In genomic region chr1:22132517-22133235, GRCh38 we compare ENCODE assay signal across 13 cellular contexts. TPM values are rescaled to one million over a fixed set of nuclear protein-coding genes. Genes with fewer than 3 reads are reported as not detected.
DNase-seq lines count a peak whose midpoint lies in the region; ATAC-seq, FAIRE-seq and TF ChIP-seq lines count a peak whose summit lies in the region.
"Had no signal": no experiment of that assay in that cellular context is flagged by ENCODE, and none has a peak within 500 bp of the region (broad histone marks: within the 10 kb centered on the region; RNA-seq: fewer than 3 reads in every experiment).

No MANE protein-coding gene starts in this region.

- 79% methylated on average over 10 of the region's 15 CpGs; no CpG with 5 or more reads in 1 of the 2 donors for WGBS in transverse colon (ENCODE audit: low coverage in 1 of 2), 2 donors

- H3K4me3 ChIP-seq in astrocyte (ENCODE audit: insufficient read depth, low read depth, low read length) (no peak overlapping the region), keratinocyte (ENCODE audit: control insufficient read depth in 2 of 3, extremely low read depth in 1 of 3, insufficient read depth in 2 of 3, low read depth in 1 of 3, low read length in 3 of 3) (no peak overlapping the region), transverse colon (no peak overlapping the region)
- H3K4me3 ChIP-seq: lower lobe of right lung, suprapubic skin had no signal

- peaks cover 9% of the 10 kb centered on the region for H3K36me3 Mint-ChIP-seq in astrocyte (ENCODE audit: low read depth, unreplicated experiment)
- H3K36me3 Mint-ChIP-seq: CD14-positive monocyte had no signal

- dilution Hi-C loops in keratinocyte (cut with MboI; ENCODE audit: extremely low pct_ligation_motif_present, low sequenced_read_pairs) = no loop called here

- peaks cover 3% of the 10 kb centered on the region for H3K27me3 ChIP-seq in astrocyte (ENCODE audit: insufficient read depth, low read length)
- H3K27me3 ChIP-seq in keratinocyte (ENCODE audit: control insufficient read depth, extremely low read depth, insufficient read depth, low read length) = peaks cover 24% of the 10 kb centered on the region
- H3K27me3 ChIP-seq in transverse colon = no peaks in the 10 kb centered on the region
- H3K27me3 ChIP-seq: suprapubic skin had no signal

- H3K27ac Mint-ChIP-seq in astrocyte (ENCODE audit: unreplicated experiment) = peak overlapping the region; percentile 47
- H3K27ac Mint-ChIP-seq: CD14-positive monocyte had no signal

- TF ChIP-seq EP300 in transverse colon (IDR thresholded peaks at IDR 0.05; ENCODE audit: low read depth) = no peak

- H3K9ac ChIP-seq in astrocyte (ENCODE audit: low read length) (no peak overlapping the region), keratinocyte (ENCODE audit: control insufficient read depth, extremely low read depth, insufficient read depth, low read length) (no peak overlapping the region)

- H3K4me2 ChIP-seq in astrocyte (ENCODE audit: low read length) (peak overlapping the region; percentile 28), keratinocyte (ENCODE audit: control insufficient read depth, extremely low read depth, insufficient read depth, low read depth, low read length) (peak overlapping the region; percentile 3)

- H3K4me1 ChIP-seq in astrocyte (ENCODE audit: insufficient read depth, low read length) (peaks cover 23% of the 10 kb centered on the region), keratinocyte (ENCODE audit: control insufficient read depth, extremely low read depth, insufficient read depth, low read length) (peaks cover 19% of the 10 kb centered on the region), transverse colon (peaks cover 0 to 6% (median 2%) of the 10 kb centered on the region in 4 donors)

- peaks cover 6% of the 10 kb centered on the region for H3K4me1 Mint-ChIP-seq in astrocyte (ENCODE audit: low read depth, unreplicated experiment)

- no peak for TF ChIP-seq POLR2A in transverse colon (IDR thresholded peaks at IDR 0.05)

- H3K4me3 Mint-ChIP-seq in astrocyte (ENCODE audit: unreplicated experiment) = no peak overlapping the region
- H3K4me3 Mint-ChIP-seq: activated T-cell treated with anti-CD3 and anti-CD28 coated beads, Interleukin-2, amount 50 U/mL, for 4 hours; CD14-positive monocyte had no signal

- no peaks in the 10 kb centered on the region for H3K9me3 Mint-ChIP-seq in astrocyte (ENCODE audit: unreplicated experiment)
- H3K9me3 Mint-ChIP-seq: activated T-cell treated with anti-CD3 and anti-CD28 coated beads, Interleukin-2, amount 50 U/mL, for 4 hours; CD14-positive monocyte had no signal

- H2AFZ ChIP-seq in astrocyte (ENCODE audit: low read depth, low read length) = no peak overlapping the region
- no peak overlapping the region for H2AFZ ChIP-seq in keratinocyte (ENCODE audit: control insufficient read depth, low read length)

- peaks cover 74% of the 10 kb centered on the region for H4K20me1 ChIP-seq in astrocyte (ENCODE audit: insufficient read depth, low read length)
- peaks cover 2% of the 10 kb centered on the region for H4K20me1 ChIP-seq in keratinocyte (ENCODE audit: control insufficient read depth, extremely low read depth, insufficient read depth, low read length)

- no peaks in the 10 kb centered on the region for H3K36me3 ChIP-seq in astrocyte (ENCODE audit: insufficient read depth, low read length)
- H3K36me3 ChIP-seq in keratinocyte (ENCODE audit: control insufficient read depth in 2 of 2, extremely low read depth in 1 of 2, insufficient read depth in 2 of 2, low read length in 2 of 2) = no peaks in the 10 kb centered on the region
- H3K36me3 ChIP-seq in transverse colon = no peaks in the 10 kb centered on the region
- H3K36me3 ChIP-seq: lower lobe of right lung, suprapubic skin, WERI-Rb-1 had no signal

- H3K79me2 ChIP-seq in astrocyte (ENCODE audit: insufficient read depth, low read length) (no peaks in the 10 kb centered on the region), keratinocyte (ENCODE audit: control insufficient read depth, insufficient read depth, low read length) (no peaks in the 10 kb centered on the region)

- no peak for FAIRE-seq in astrocyte (lab: Jason Lieb, UNC)
- peak; percentile 76 for FAIRE-seq in keratinocyte (lab: Jason Lieb, UNC)

- peak; percentile 89 for DNase-seq in AG08396 (ENCODE audit: low spot score)
- DNase-seq in HS-27A (ENCODE audit: low read depth) = peak; percentile 51
- DNase-seq in astrocyte (ENCODE audit: low read depth) = peak; percentile 52
- no peak for DNase-seq in keratinocyte (ENCODE audit: low read depth, low spot score)
- DNase-seq in transverse colon = no peak
- DNase-seq in CD1c-positive myeloid dendritic cell (ENCODE audit: extremely low spot score) = no peak
- DNase-seq in inferior parietal cortex (ENCODE audit: extremely low spot score) = no peak

- H3K9me1 ChIP-seq in keratinocyte (ENCODE audit: control insufficient read depth, extremely low read depth, insufficient read depth, low read length) = no peaks in the 10 kb centered on the region

- ATAC-seq in GM21515 (IDR thresholded peaks at IDR 0.05; ENCODE audit: unreplicated experiment) = no peak

- H3K9me3 ChIP-seq in astrocyte (ENCODE audit: insufficient read depth, low read depth, low read length) = no peaks in the 10 kb centered on the region
- H3K9me3 ChIP-seq in keratinocyte (ENCODE audit: control insufficient read depth, low read depth, low read length) = no peaks in the 10 kb centered on the region
- no peaks in the 10 kb centered on the region for H3K9me3 ChIP-seq in transverse colon
- H3K9me3 ChIP-seq: lower lobe of right lung, suprapubic skin had no signal

- intact Hi-C loops in transverse colon (cut with DNase I; ENCODE audit: low total_unique reads) = no loop called here

- in situ Hi-C loops in transverse colon (cut with MboI; ENCODE audit: low pct_ligation_motif_present in 1 of 4, low pct_unique_long_range_greater_than_20kb in 1 of 4, low sequenced_read_pairs in 3 of 4) = loop anchor here in 3 of 4 donors (10.0 to 25.0 kb wide), 4 partner anchors 152 to 505 kb away; partner anchors contain the start of genes C1QA (in 2 of the 3) and C1QC (in 2 of the 3)

- peaks cover 4% of the 10 kb centered on the region for H3K27me3 Mint-ChIP-seq in astrocyte (ENCODE audit: low read depth, unreplicated experiment)

- H3K27ac ChIP-seq in astrocyte (ENCODE audit: low read depth, low read length) (no peak overlapping the region), keratinocyte (ENCODE audit: control insufficient read depth, insufficient read depth, low read length) (no peak overlapping the region), transverse colon (no peak overlapping the region)
- H3K27ac ChIP-seq: lower lobe of right lung, suprapubic skin, WERI-Rb-1 had no signal

- TF ChIP-seq CTCF in astrocyte (IDR thresholded peaks at IDR 0.05; ENCODE audit: insufficient read depth, low read depth, low read length) (no peak), keratinocyte (optimal IDR thresholded peaks at IDR 0.05 in 1 of 3, IDR thresholded peaks at IDR 0.05 in 1 of 3, conservative IDR thresholded peaks at IDR 0.05 in 1 of 3; ENCODE audit: extremely low read depth in 1 of 3, insufficient read depth in 2 of 3, low read length in 3 of 3) (no peak), transverse colon (IDR thresholded peaks at IDR 0.05) (no peak)

RNA-seq across cellular contexts. Expression of gene WNT4, which starts 10.2 kb away (rescaled TPM):
- 0.91 and 1.2 TPM in 2 replicates for total RNA-seq in astrocyte
- polyA plus RNA-seq in keratinocyte = 0.35 to 17.2 TPM (median 2.6 TPM) in 3 replicates
- polyA plus RNA-seq in keratinocyte (2011; ENCODE audit: low read depth) = 4.3 TPM
- polyA plus RNA-seq in keratinocyte (2011; cell fraction: cytosol; rRNA removed) = 1.6 and 3.0 TPM in 2 replicates
- 2.6 and 3.1 TPM in 2 replicates for polyA plus RNA-seq in keratinocyte (2011; cell fraction: nucleus; rRNA removed)
- 0.30 and 4.5 TPM in 2 replicates for polyA plus RNA-seq in keratinocyte (2012; ENCODE audit: low replicate concordance)
- 4.6 to 7.8 TPM in 2 of 3 replicates, not detected in the other for polyA minus RNA-seq in keratinocyte
- polyA minus RNA-seq in keratinocyte (2011; cell fraction: cytosol; rRNA and poly(A)+ RNA removed) = 0.96 TPM
- polyA minus RNA-seq in keratinocyte (2011; cell fraction: nucleus; rRNA and poly(A)+ RNA removed) = 0.84 and 0.93 TPM in 2 replicates
- 1 to 10 TPM in 2 of 4 donors, under 1 TPM in 1, not detected in 1; 0.82 to 3.0 (median 2.1) TPM for total RNA-seq in transverse colon
- total RNA-seq: activated T-cell treated with anti-CD3 and anti-CD28 coated beads, Interleukin-2, amount 50 U/mL, for 4 hours had no signal
- polyA plus RNA-seq: CD14-positive monocyte had no signal

Comparison
In these comparisons a context has a peak if more than half of its experiments do, and no peak if none do; other contexts are left out.
1. DNase-seq: peak in AG08396 (single experiment), HS-27A (single experiment) and astrocyte (single experiment); none in keratinocyte (single experiment), transverse colon (single experiment), CD1c-positive myeloid dendritic cell (single experiment) and inferior parietal cortex (single experiment).